Comparison of ENCODE assay signal across 15 cellular contexts in the genomic region with DNA sequence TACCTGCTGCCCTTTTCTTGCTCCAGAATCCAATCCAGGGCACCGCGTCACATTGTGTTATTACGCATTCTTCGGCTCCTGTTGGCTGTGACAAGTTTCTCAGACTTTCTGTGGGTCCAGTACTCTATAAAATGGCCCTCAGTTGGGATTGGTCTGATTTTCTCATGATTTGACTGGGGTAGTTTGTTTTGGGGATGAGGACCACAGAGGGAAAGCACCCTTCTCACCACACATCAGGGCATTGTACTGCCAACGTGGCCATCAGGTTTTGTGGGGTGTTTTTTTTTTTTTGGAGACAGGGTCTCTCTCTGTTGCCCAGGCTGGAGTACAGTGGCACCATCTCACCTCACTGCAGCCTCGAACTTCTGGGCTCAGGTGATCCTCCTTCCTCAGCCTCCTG. TPM values are rescaled to one million over a fixed set of nuclear protein-coding genes. Genes with fewer than 3 reads are reported as not detected.
DNase-seq lines count a peak whose midpoint lies in the region; ATAC-seq, FAIRE-seq and TF ChIP-seq lines count a peak whose summit lies in the region.
"Had no signal": no experiment of that assay in that cellular context is flagged by ENCODE, and none has a peak within 500 bp of the region (broad histone marks: within the 10 kb centered on the region; RNA-seq: fewer than 3 reads in every experiment).

No MANE protein-coding gene starts in this region.

- TF ChIP-seq CTCF in stomach (IDR thresholded peaks at IDR 0.05) (no peak), kidney (IDR thresholded peaks at IDR 0.05; ENCODE audit: borderline replicate concordance, extremely low read depth, insufficient read depth) (no peak)

- H3K9ac ChIP-seq in kidney (ENCODE audit: low read length in 2 of 2): no peak overlapping the region

- H3K4me3 Mint-ChIP-seq in activated naive CD4-positive, alpha-beta T cell treated with anti-CD3 and anti-CD28 coated beads for 36 hours: peak overlapping the region; percentile 58
- H3K4me3 Mint-ChIP-seq in T-helper 17 cell: peak overlapping the region; percentile 87
- no peak overlapping the region for H3K4me3 Mint-ChIP-seq in dendritic cell treated with granulocyte-macrophage colony-stimulating factor and Interleukin-4, amounts not matched to agents 40 ng/mL and 50 ng/mL, for 4 days
- H3K4me3 Mint-ChIP-seq: H9 had no signal

- H3K4me3 ChIP-seq in stomach (no peak overlapping the region), kidney (ENCODE audit: low read length in 2 of 2) (no peak overlapping the region)
- H3K4me3 ChIP-seq: gastrocnemius medialis, prostate gland had no signal

- H3K36me3 ChIP-seq in stomach (peaks cover 30 to 100% (median 97%) of the 10 kb centered on the region in 4 donors), kidney (ENCODE audit: control insufficient read depth in 1 of 2, insufficient read depth in 2 of 2, low read length in 2 of 2) (peaks cover 13 to 41% of the 10 kb centered on the region in 2 donors)
- H3K36me3 ChIP-seq: prostate gland had no signal

- H3K4me1 Mint-ChIP-seq in activated naive CD4-positive, alpha-beta T cell treated with anti-CD3 and anti-CD28 coated beads for 36 hours (ENCODE audit: low read depth): peaks cover 68% of the 10 kb centered on the region
- peaks cover 43% of the 10 kb centered on the region for H3K4me1 Mint-ChIP-seq in T-helper 17 cell
- H3K4me1 Mint-ChIP-seq in dendritic cell treated with granulocyte-macrophage colony-stimulating factor and Interleukin-4, amounts not matched to agents 40 ng/mL and 50 ng/mL, for 4 days (ENCODE audit: low read depth): peaks cover 44% of the 10 kb centered on the region

- WGBS in stomach, 5 donors: 88 to 95% (median 91%) methylated on average over 6 of the region's 6 CpGs

- FAIRE-seq in kidney (lab: Jason Lieb, UNC): no peak

- no peak for TF ChIP-seq POLR2A in stomach (IDR thresholded peaks at IDR 0.05)

- H3K27ac ChIP-seq in stomach (peak overlapping the region in 3 of 5 donors; percentile 39 to 71 (median 57)), kidney (ENCODE audit: low read depth in 2 of 2, low read length in 2 of 2) (no peak overlapping the region)
- H3K27ac ChIP-seq: gastrocnemius medialis had no signal

- no peaks in the 10 kb centered on the region for H3K27me3 ChIP-seq in stomach
- H3K27me3 ChIP-seq: gastrocnemius medialis had no signal

- H3K4me1 ChIP-seq in stomach: peaks cover 0 to 22% (median 7%) of the 10 kb centered on the region in 4 donors
- peaks cover 0 to 8% of the 10 kb centered on the region in 2 donors for H3K4me1 ChIP-seq in kidney (ENCODE audit: control insufficient read depth in 1 of 2, insufficient read depth in 1 of 2, low read depth in 1 of 2, low read length in 2 of 2)

- intact Hi-C loops in activated naive CD4-positive, alpha-beta T cell treated with anti-CD3 and anti-CD28 coated beads for 36 hours (cut with micrococcal nuclease): no loop called here
- intact Hi-C loops in dendritic cell treated with granulocyte-macrophage colony-stimulating factor and Interleukin-4, amounts not matched to agents 40 ng/mL and 50 ng/mL, for 4 days (cut with micrococcal nuclease): no loop called here
- intact Hi-C loops in stomach (cut with DNase I; ENCODE audit: low total_unique reads) (no loop called here), kidney (cut with DNase I) (no loop called here)

- H3K9me3 Mint-ChIP-seq in activated naive CD4-positive, alpha-beta T cell treated with anti-CD3 and anti-CD28 coated beads for 36 hours: no peaks in the 10 kb centered on the region
- H3K9me3 Mint-ChIP-seq in dendritic cell treated with granulocyte-macrophage colony-stimulating factor and Interleukin-4, amounts not matched to agents 40 ng/mL and 50 ng/mL, for 4 days: no peaks in the 10 kb centered on the region
- H3K9me3 Mint-ChIP-seq: H9 had no signal

- no peak for TF ChIP-seq EP300 in stomach (IDR thresholded peaks at IDR 0.05)

- H3K9me3 ChIP-seq in T-helper 17 cell (ENCODE audit: control insufficient read depth, low read length, poor library complexity, severe bottlenecking): no peaks in the 10 kb centered on the region
- H3K9me3 ChIP-seq in stomach: no peaks in the 10 kb centered on the region
- no peaks in the 10 kb centered on the region for H3K9me3 ChIP-seq in kidney (ENCODE audit: control insufficient read depth in 1 of 2, low read length in 2 of 2)
- H3K9me3 ChIP-seq: gastrocnemius medialis, prostate gland had no signal

- H3K36me3 Mint-ChIP-seq in activated naive CD4-positive, alpha-beta T cell treated with anti-CD3 and anti-CD28 coated beads for 36 hours (ENCODE audit: low read depth): peaks cover 47% of the 10 kb centered on the region
- peaks cover 5% of the 10 kb centered on the region for H3K36me3 Mint-ChIP-seq in T-helper 17 cell (ENCODE audit: low read depth)
- H3K36me3 Mint-ChIP-seq in dendritic cell treated with granulocyte-macrophage colony-stimulating factor and Interleukin-4, amounts not matched to agents 40 ng/mL and 50 ng/mL, for 4 days (ENCODE audit: low read depth): peaks cover 91% of the 10 kb centered on the region

- CTCF ChIA-PET in activated naive CD4-positive, alpha-beta T cell treated with anti-CD3 and anti-CD28 coated beads for 36 hours (lab: Charles Lee): interaction anchor here (1.1 to 2.9 kb wide), 8 partner anchors 9 to 50 kb away, joined by 3 to 25 read pairs (median 6); no protein-coding TSS in a partner anchor

- ATAC-seq in T-helper 17 cell: peak; percentile 19
- no peak for ATAC-seq in HG03025 (IDR thresholded peaks at IDR 0.05; ENCODE audit: low FRiP score, unreplicated experiment)
- ATAC-seq: gastrocnemius medialis had no signal

- no peak for DNase-seq in activated naive CD4-positive, alpha-beta T cell treated with anti-CD3 and anti-CD28 coated beads for 36 hours
- DNase-seq in activated naive CD4-positive, alpha-beta T cell treated with Interleukin-2 at 50 U/mL for 16 hours: no peak
- DNase-seq in T-helper 17 cell (no peak), stomach (no peak), NCI-H2227 treated with DMSO at 0.1 percent for 48 hours (lab: John Stamatoyannopoulos, UW) (no peak), kidney (no peak)
- DNase-seq: cortex of kidney, gastrocnemius medialis, H9, NCI-H146, NCI-H226, Right ventricle myocardium superior had no signal

- H3K27me3 Mint-ChIP-seq in activated naive CD4-positive, alpha-beta T cell treated with anti-CD3 and anti-CD28 coated beads for 36 hours (ENCODE audit: low read depth): no peaks in the 10 kb centered on the region
- no peaks in the 10 kb centered on the region for H3K27me3 Mint-ChIP-seq in T-helper 17 cell
- H3K27me3 Mint-ChIP-seq in dendritic cell treated with granulocyte-macrophage colony-stimulating factor and Interleukin-4, amounts not matched to agents 40 ng/mL and 50 ng/mL, for 4 days: no peaks in the 10 kb centered on the region

- peak overlapping the region; percentile 95 for H3K27ac Mint-ChIP-seq in activated naive CD4-positive, alpha-beta T cell treated with anti-CD3 and anti-CD28 coated beads for 36 hours
- peak overlapping the region; percentile 97 for H3K27ac Mint-ChIP-seq in T-helper 17 cell
- peak overlapping the region; percentile 23 for H3K27ac Mint-ChIP-seq in dendritic cell treated with granulocyte-macrophage colony-stimulating factor and Interleukin-4, amounts not matched to agents 40 ng/mL and 50 ng/mL, for 4 days

RNA-seq across cellular contexts. Expression of a gene that starts 17.0 kb away (rescaled TPM):
- 10 to 100 TPM; 15.4 to 16.4 TPM for total RNA-seq in activated naive CD4-positive, alpha-beta T cell treated with anti-CD3 and anti-CD28 coated beads for 36 hours
- total RNA-seq in T-helper 17 cell (10 to 100 TPM; 33.9 to 50.5 TPM), stomach (10 to 100 TPM in 1 of 5 donors, 1 to 10 TPM in 2, under 1 TPM in 1, not detected in 1; 0.58 to 44.3 (median 9.1) TPM), kidney (45.6 TPM)
- polyA plus RNA-seq in stomach (1 to 10 TPM; 1.9 to 8.0 (median 5.7) TPM), kidney (ENCODE audit: insufficient read depth, low read depth, low replicate concordance) (13.8 TPM)

RNA-seq across cellular contexts. Expression of a gene that starts 20.2 kb away (rescaled TPM):
- total RNA-seq in activated naive CD4-positive, alpha-beta T cell treated with anti-CD3 and anti-CD28 coated beads for 36 hours: 10 to 100 TPM; 17.8 to 18.5 TPM
- total RNA-seq in T-helper 17 cell: 10 to 100 TPM; 38.0 to 44.0 TPM
- 10 to 100 TPM; 23.9 to 92.7 (median 34.0) TPM for total RNA-seq in stomach
- 10 to 100 TPM; 23.5 to 29.6 (median 28.7) TPM for polyA plus RNA-seq in stomach
- 25.9 TPM for total RNA-seq in kidney
- polyA plus RNA-seq in kidney (ENCODE audit: insufficient read depth, low read depth, low replicate concordance): 20.8 TPM

RNA-seq across cellular contexts. Expression of a gene that starts 48.3 kb away (rescaled TPM):
- total RNA-seq in activated naive CD4-positive, alpha-beta T cell treated with anti-CD3 and anti-CD28 coated beads for 36 hours: 1 to 10 TPM; 5.7 to 6.4 TPM
- 1 to 10 TPM; 4.4 to 5.5 TPM for total RNA-seq in T-helper 17 cell
- total RNA-seq in stomach: 10 to 100 TPM in 1 of 5 donors, 1 to 10 TPM in 4; 1.2 to 27.4 (median 7.5) TPM
- polyA plus RNA-seq in stomach: 1 to 10 TPM; 8.7 to 9.5 (median 9.2) TPM
- total RNA-seq in kidney: 14.0 TPM
- polyA plus RNA-seq in kidney (ENCODE audit: insufficient read depth, low read depth, low replicate concordance): 15.4 TPM

RNA-seq across cellular contexts. Expression of a gene that starts 48.4 kb away (rescaled TPM):
- total RNA-seq in activated naive CD4-positive, alpha-beta T cell treated with anti-CD3 and anti-CD28 coated beads for 36 hours: 10 to 100 TPM in 1 of 2 experiments, 1 to 10 TPM in 1; 9.4 to 11.0 TPM
- 10 to 100 TPM; 13.5 to 15.2 TPM for total RNA-seq in T-helper 17 cell
- total RNA-seq in stomach: 100 to 1,000 TPM in 1 of 5 donors, 10 to 100 TPM in 3, 1 to 10 TPM in 1; 4.5 to 238 (median 14.7) TPM
- 10 to 100 TPM in 2 of 3 donors, 1 to 10 TPM in 1; 9.1 to 12.7 (median 11.4) TPM for polyA plus RNA-seq in stomach
- 14.1 TPM for total RNA-seq in kidney
- polyA plus RNA-seq in kidney (ENCODE audit: insufficient read depth, low read depth, low replicate concordance): 14.0 TPM

Comparison
In these comparisons a context has a peak if more than half of its experiments do, and no peak if none do; other contexts are left out.
1. H3K27ac Mint-ChIP-seq: peak in every context shown above with its lines; median percentile 97 in T-helper 17 cell; 95 in activated naive CD4-positive, alpha-beta T cell treated with anti-CD3 and anti-CD28 coated beads for 36 hours; 23 in dendritic cell treated with granulocyte-macrophage colony-stimulating factor and Interleukin-4, amounts not matched to agents 40 ng/mL and 50 ng/mL, for 4 days.
2. H3K27ac ChIP-seq: peak in stomach (3 of 5); none in kidney (0 of 2).